In genomic region chr10:86522385-86522855, GRCh38 we compare ENCODE assay signal across 8 cellular contexts. TPM values are rescaled to one million over a fixed set of nuclear protein-coding genes. Genes with fewer than 3 reads are reported as not detected.
DNase-seq lines count a peak whose midpoint lies in the region; ATAC-seq, FAIRE-seq and TF ChIP-seq lines count a peak whose summit lies in the region.

No MANE protein-coding gene starts in this region.

- H3K27me3 Mint-ChIP-seq in Caco-2 (ENCODE audit: insufficient read depth, unreplicated experiment), result no peaks in the 10 kb centered on the region
- no peaks in the 10 kb centered on the region for H3K27me3 Mint-ChIP-seq in memory B cell

- in situ Hi-C loops in K562 (cut with MboI), result loop anchor here (5.0 kb wide), 1 partner anchor 65 kb away; no protein-coding TSS in a partner anchor

- WGBS in K562 (ENCODE audit: insufficient coverage, low coverage, missing lambda C conversion rate), result 2% methylated on average over 13 of the region's 13 CpGs
- WGBS in aorta, 2 donors, result 16 to 17% methylated on average over 13 of the region's 13 CpGs

- no peaks in the 10 kb centered on the region for H3K9me1 ChIP-seq in K562 (ENCODE audit: control insufficient read depth, insufficient read depth, low read length)

- H3K4me1 ChIP-seq in Caco-2 (peaks cover 16% of the 10 kb centered on the region), KMS-11 (ENCODE audit: low read depth, poor library complexity, severe bottlenecking) (peaks cover 23% of the 10 kb centered on the region), K562 (replicated peaks in 1 of 2; ENCODE audit: control insufficient read depth in 2 of 2, insufficient read depth in 2 of 2, low read length in 2 of 2) (peaks cover 8 to 10% of the 10 kb centered on the region in 2 experiments; a peak in 3 of 5 replicates), aorta (ENCODE audit: control insufficient read depth in 1 of 2, insufficient read depth in 2 of 2, low read length in 2 of 2) (no peaks in the 10 kb centered on the region)

- H3K4me3 ChIP-seq in Caco-2 (ENCODE audit: low read depth, low read length) (peak overlapping the region; percentile 99), KMS-11 (IDR thresholded peaks at IDR 0.05; ENCODE audit: insufficient read depth, low read depth, low read length) (no peak overlapping the region), K562 (peak overlapping the region; percentile 92), aorta (ENCODE audit: low read length in 2 of 2) (peak overlapping the region; percentile 35 to 77)

- H3K9me3 ChIP-seq in Caco-2 (no peaks in the 10 kb centered on the region), K562 (replicated peaks; ENCODE audit: control insufficient read depth, insufficient read depth, low read depth, low read length) (no peaks in the 10 kb centered on the region), aorta (ENCODE audit: control insufficient read depth, low read length) (no peaks in the 10 kb centered on the region)

- DNase-seq in Caco-2, result no peak
- peak in 1 of 4 experiments; percentile 12 for DNase-seq in K562 (ENCODE audit: extremely low read depth in 1 of 4, low spot score in 3 of 4)
- no peak for DNase-seq in memory B cell (ENCODE audit: low spot score in 2 of 2)
- DNase-seq in aorta, result no peak
- no peak for DNase-seq in cerebellar cortex (ENCODE audit: low spot score)
- no peak for DNase-seq in NCI-H446 (lab: John Stamatoyannopoulos, UW)

- no peak for TF ChIP-seq RAD21 in K562 (CRISPR knock-in tag; conservative IDR thresholded peaks at IDR 0.05 in 1 of 2, IDR thresholded peaks at IDR 0.05 in 1 of 2)

- BruUV-seq in Caco-2 (replicated peaks; lab: Mats Ljungman, UMichigan) (TSS peak; percentile 77), K562 (replicated peaks; lab: Mats Ljungman, UMichigan) (no TSS peak)

- H3K27me3 ChIP-seq in Caco-2 (replicated peaks; ENCODE audit: control insufficient read depth, insufficient read depth, low read length) (no peaks in the 10 kb centered on the region), KMS-11 (ENCODE audit: insufficient read depth, low read depth) (no peaks in the 10 kb centered on the region), K562 (ENCODE audit: control insufficient read depth in 2 of 2, insufficient read depth in 2 of 2, low read length in 2 of 2) (no peaks in the 10 kb centered on the region), aorta (ENCODE audit: control insufficient read depth in 1 of 2, insufficient read depth in 2 of 2, low read length in 1 of 2) (no peaks in the 10 kb centered on the region)

- H3K27ac Mint-ChIP-seq in Caco-2 (ENCODE audit: unreplicated experiment) (peak overlapping the region; percentile 94), memory B cell (peak overlapping the region; percentile 68)

- POLR2A ChIA-PET in Caco-2 (lab: Charles Lee), result interaction anchor here (0.6 to 1.5 kb wide), 2 partner anchors 114 to 123 kb away, joined by 3 to 7 read pairs; no protein-coding TSS in a partner anchor
- POLR2A ChIA-PET in K562 (lab: Yijun Ruan, JAX), result interaction anchor here (1.5 kb wide), 1 partner anchor 13 kb away, joined by 6 read pairs; no protein-coding TSS in a partner anchor

- H3K79me2 ChIP-seq in KMS-11 (ENCODE audit: insufficient read depth, low read depth) (peaks cover 55% of the 10 kb centered on the region), K562 (ENCODE audit: control insufficient read depth, insufficient read depth, low read length) (peaks cover 65% of the 10 kb centered on the region)

- peak overlapping the region; percentile 74; the same call in 1 of the 2 replicates for H3K27ac ChIP-seq in KMS-11
- peak overlapping the region; percentile 69 for H3K27ac ChIP-seq in K562 (ENCODE audit: extremely low read depth, low read depth, low read length)
- H3K27ac ChIP-seq in aorta (ENCODE audit: low read depth in 1 of 2, low read length in 2 of 2), result no peak overlapping the region

- FAIRE-seq in K562 (lab: Jason Lieb, UNC), result no peak

- no peak for TF ChIP-seq CTCF in Caco-2 (IDR thresholded peaks at IDR 0.05; ENCODE audit: insufficient read depth in 1 of 2, low read depth in 1 of 2, low read length in 1 of 2, severe bottlenecking in 1 of 2, unreplicated experiment in 1 of 2)
- TF ChIP-seq CTCF in KMS-11 (conservative IDR thresholded peaks at IDR 0.05; ENCODE audit: low read depth, low read length), result no peak
- no peak for TF ChIP-seq CTCF in K562 (IDR thresholded peaks at IDR 0.05 in 2 of 3, conservative IDR thresholded peaks at IDR 0.05 in 1 of 3; ENCODE audit: insufficient read depth in 2 of 3, low read depth in 1 of 3, low read length in 3 of 3)

- H3K4me1 Mint-ChIP-seq in Caco-2 (ENCODE audit: low read depth, unreplicated experiment) (peaks cover 16% of the 10 kb centered on the region), memory B cell (peaks cover 11% of the 10 kb centered on the region)

- intact Hi-C loops in Caco-2 (cut with micrococcal nuclease; ENCODE audit: unreplicated experiment), result no loop called here
- intact Hi-C loops in K562 (cut with micrococcal nuclease), result no loop called here
- intact Hi-C loops in aorta (cut with DNase I), result loop anchor here in 1 of 2 donors (1.0 to 5.0 kb wide), 2 partner anchors 13 to 120 kb away; no protein-coding TSS in a partner anchor

- H4K20me1 ChIP-seq in KMS-11 (ENCODE audit: insufficient read depth) (peaks cover 16% of the 10 kb centered on the region; the same call in 1 of the 2 replicates), K562 (replicated peaks; ENCODE audit: control insufficient read depth, insufficient read depth, low read length) (peaks cover 9% of the 10 kb centered on the region)

- TF ChIP-seq POLR2A in K562 (conservative IDR thresholded peaks at IDR 0.05), result no peak

- peak overlapping the region; percentile 89 for H2AFZ ChIP-seq in KMS-11 (ENCODE audit: low read depth)
- peak overlapping the region; percentile 74 for H2AFZ ChIP-seq in K562 (ENCODE audit: low read depth, low read length)

- no peak for ATAC-seq in K562
- no peak for ATAC-seq in memory B cell (ENCODE audit: low read depth)
- ATAC-seq in aorta (ENCODE audit: low FRiP score), result no peak
- no peak for ATAC-seq in HG03196 (IDR thresholded peaks at IDR 0.05; ENCODE audit: unreplicated experiment)

- CTCF ChIA-PET in Caco-2 (lab: Charles Lee) (interaction anchor here (1.2 to 1.7 kb wide), 2 partner anchors 63 to 122 kb away, joined by 6 to 8 read pairs; no protein-coding TSS in a partner anchor), K562 (lab: Yijun Ruan, JAX; ENCODE audit: low intra/inter-chr PET ratio) (interaction anchor here (2.1 kb wide), 1 partner anchor 63 kb away, joined by 7 read pairs; no protein-coding TSS in a partner anchor)

- H3K9me3 Mint-ChIP-seq in Caco-2 (ENCODE audit: unreplicated experiment), result no peaks in the 10 kb centered on the region
- no peaks in the 10 kb centered on the region for H3K9me3 Mint-ChIP-seq in memory B cell

- peaks cover 24% of the 10 kb centered on the region for H3K36me3 Mint-ChIP-seq in Caco-2 (ENCODE audit: insufficient read depth, unreplicated experiment)
- peaks cover 5% of the 10 kb centered on the region for H3K36me3 Mint-ChIP-seq in memory B cell

- H3K4me2 ChIP-seq in KMS-11 (peak overlapping the region; percentile 95), K562 (ENCODE audit: insufficient read depth, low read length) (peak overlapping the region; percentile 82)

- H3K36me3 ChIP-seq in Caco-2 (ENCODE audit: control insufficient read depth, insufficient read depth, low read length) (peaks cover 3% of the 10 kb centered on the region), KMS-11 (ENCODE audit: insufficient read depth) (no peaks in the 10 kb centered on the region), K562 (ENCODE audit: control insufficient read depth, insufficient read depth, low read length) (peaks cover 17% of the 10 kb centered on the region; the same call in 2 of the 3 replicates), aorta (ENCODE audit: control insufficient read depth in 1 of 2, insufficient read depth in 2 of 2, low read length in 1 of 2) (no peaks in the 10 kb centered on the region)

- H3K4me3 Mint-ChIP-seq in Caco-2 (ENCODE audit: unreplicated experiment) (peak overlapping the region; percentile 98), memory B cell (peak overlapping the region; percentile 82)

- peak overlapping the region; percentile 84 for H3K9ac ChIP-seq in KMS-11
- H3K9ac ChIP-seq in K562 (ENCODE audit: insufficient read depth in 1 of 2, low read depth in 2 of 2, low read length in 2 of 2), result peak overlapping the region; percentile 69 to 97

- TF ChIP-seq EP300 in K562 (IDR thresholded peaks at IDR 0.05; ENCODE audit: low read length), result no peak

TF ChIP-seq in K562, 482 proteins besides CTCF, POLR2A, EP300 and RAD21 (continues in another document):
- peak; percentile 29; the same call in 1 of the 2 replicates for TF ChIP-seq SMARCA4 (IDR thresholded peaks at IDR 0.05)
- TF ChIP-seq FOXA3 (CRISPR knock-in tag; conservative IDR thresholded peaks at IDR 0.05 in 1 of 2, IDR thresholded peaks at IDR 0.05 in 1 of 2), result no peak
- no peak for TF ChIP-seq NBN (IDR thresholded peaks at IDR 0.05; ENCODE audit: low read depth)
- TF ChIP-seq ZC3H8 (IDR thresholded peaks at IDR 0.05), result no peak
- no peak for TF ChIP-seq NRF1 (conservative IDR thresholded peaks at IDR 0.05 in 1 of 2, IDR thresholded peaks at IDR 0.05 in 1 of 2)
- TF ChIP-seq L3MBTL2 (IDR thresholded peaks at IDR 0.05), result peak; percentile 54; the same call in 1 of the 2 replicates
- no peak for TF ChIP-seq SIRT6 (IDR thresholded peaks at IDR 0.05; ENCODE audit: low read depth, low read length)
- TF ChIP-seq MEIS2 (IDR thresholded peaks at IDR 0.05; ENCODE audit: partially characterized antibody), result peak; percentile 14

RNA-seq across cellular contexts. Expression of gene WAPL, which starts 0.8 kb away (rescaled TPM):
- total RNA-seq in Caco-2 (2022) (48.4 and 49.2 TPM in 2 replicates), K562 (2014; rRNA removed) (25.8 and 27.7 TPM in 2 replicates), K562 (2014; rRNA removed; fragmentation: Illumina TruSeq; extraction: Trizol) (36.4 and 41.5 TPM in 2 replicates), K562 (2015; rRNA removed; fragmentation: Illumina TruSeq; extraction: Trizol) (34.0 and 34.4 TPM in 2 replicates), K562 (2021) (24.5 and 27.0 TPM in 2 replicates), aorta (10 to 100 TPM; 34.1 to 37.3 TPM)
- total RNA-seq in K562 (2011; cell fraction: chromatin; rRNA removed; ENCODE audit: low replicate concordance), result 19.5 and 62.0 TPM in 2 replicates
- total RNA-seq in K562 (2011; cell fraction: nucleolus; rRNA removed), result 9.7 and 10.5 TPM in 2 replicates
- 19.5 and 21.7 TPM in 2 replicates for total RNA-seq in K562 (2011; cell fraction: nucleoplasm; rRNA removed)
- polyA plus RNA-seq in K562 (2011; rRNA removed) (13.5 and 18.4 TPM in 2 replicates), K562 (2014; fragmentation: Illumina TruSeq; extraction: Trizol) (21.0 and 25.3 TPM in 2 replicates), K562 (2014; fragmentation: Nextera tagmentation; extraction: Ambion mirVana) (10 to 100 TPM; 14.3 to 21.9 TPM), K562 (2014; rRNA removed) (15.1 and 17.9 TPM in 2 replicates), aorta (10 to 100 TPM; 13.2 to 14.1 TPM)
- 5.2 and 7.4 TPM in 2 replicates for polyA plus RNA-seq in K562 (2011; cell fraction: cytosol; rRNA removed)
- polyA plus RNA-seq in K562 (2011; cell fraction: nucleus; rRNA removed), result 7.3 and 10.8 TPM in 2 replicates
- polyA plus RNA-seq in K562 (2012), result 15.9 and 20.7 TPM in 2 replicates
- 41.8 and 42.9 TPM in 2 replicates for polyA minus RNA-seq in K562 (2011; rRNA and poly(A)+ RNA removed)
- polyA minus RNA-seq in K562 (2011; cell fraction: cytosol; rRNA and poly(A)+ RNA removed), result 28.6 and 31.1 TPM in 2 replicates
- polyA minus RNA-seq in K562 (2011; cell fraction: nucleus; rRNA and poly(A)+ RNA removed), result 11.0 and 18.2 TPM in 2 replicates

Comparison
In these comparisons a context has a peak if more than half of its experiments do, and no peak if none do; other contexts are left out.
1. H3K27ac ChIP-seq: peak in KMS-11 (single experiment) and K562 (single experiment); none in aorta (0 of 2).